Comparison of ENCODE assay signal across 13 cellular contexts in genomic region chr7:151644554-151644953, GRCh38.
DNase-seq lines count a peak whose midpoint lies in the region; ATAC-seq and TF ChIP-seq lines count a peak whose summit lies in the region.
"Had no signal": no experiment of that assay in that cellular context is flagged by ENCODE, and none has a peak within 500 bp of the region (broad histone marks: within the 10 kb centered on the region; RNA-seq: fewer than 3 reads in every experiment).

No MANE protein-coding gene starts in this region.

- H3K27ac Mint-ChIP-seq in activated naive CD8-positive, alpha-beta T cell treated with anti-CD3 and anti-CD28 coated beads, Interleukin-2, amount 50 U/mL, for 24 hours: no peak overlapping the region
- H3K27ac Mint-ChIP-seq in activated naive CD8-positive, alpha-beta T cell treated with anti-CD3 and anti-CD28 coated beads for 36 hours: no peak overlapping the region
- no peak overlapping the region for H3K27ac Mint-ChIP-seq in activated T-helper 17 cell treated with anti-CD3 and anti-CD28 coated beads, Interleukin-2, amount 50 U/mL, for 72 hours
- no peak overlapping the region for H3K27ac Mint-ChIP-seq in stimulated activated effector memory CD8-positive, alpha-beta T cell treated with anti-CD3 and anti-CD28 coated beads, Interleukin-12 subunit alpha, Interleukin-12 subunit beta, amount 100 ng/mL, for 72 hours
- H3K27ac Mint-ChIP-seq: B cell had no signal

- TF ChIP-seq CTCF in epithelial cell of esophagus (IDR thresholded peaks at IDR 0.05; ENCODE audit: insufficient read depth, low read depth, low read length, missing control alignments): no peak

- DNase-seq in activated naive CD8-positive, alpha-beta T cell treated with anti-CD3 and anti-CD28 coated beads, Interleukin-2, amount 50 U/mL, for 24 hours: no peak
- no peak for DNase-seq in activated naive CD8-positive, alpha-beta T cell treated with anti-CD3 and anti-CD28 coated beads for 36 hours
- DNase-seq in epithelial cell of esophagus (ENCODE audit: low read depth): peak; percentile 72
- DNase-seq in stimulated activated effector memory CD8-positive, alpha-beta T cell treated with anti-CD3 and anti-CD28 coated beads, Interleukin-12 subunit alpha, Interleukin-12 subunit beta, amount 100 ng/mL, for 72 hours (ENCODE audit: low spot score in 2 of 2): no peak
- no peak for DNase-seq in NCI-H1417 treated with DMSO at 0.1 percent for 48 hours (lab: John Stamatoyannopoulos, UW)
- DNase-seq: CD8-positive, alpha-beta memory T cell; COR-L47; GM23248 had no signal

- no peaks in the 10 kb centered on the region for H3K27me3 Mint-ChIP-seq in activated naive CD8-positive, alpha-beta T cell treated with anti-CD3 and anti-CD28 coated beads, Interleukin-2, amount 50 U/mL, for 24 hours
- H3K27me3 Mint-ChIP-seq in activated naive CD8-positive, alpha-beta T cell treated with anti-CD3 and anti-CD28 coated beads for 36 hours: no peaks in the 10 kb centered on the region
- no peaks in the 10 kb centered on the region for H3K27me3 Mint-ChIP-seq in activated T-helper 17 cell treated with anti-CD3 and anti-CD28 coated beads, Interleukin-2, amount 50 U/mL, for 72 hours
- H3K27me3 Mint-ChIP-seq: B cell had no signal

- H3K4me1 Mint-ChIP-seq in activated naive CD8-positive, alpha-beta T cell treated with anti-CD3 and anti-CD28 coated beads, Interleukin-2, amount 50 U/mL, for 24 hours: peaks cover 4% of the 10 kb centered on the region
- peaks cover 6% of the 10 kb centered on the region for H3K4me1 Mint-ChIP-seq in activated naive CD8-positive, alpha-beta T cell treated with anti-CD3 and anti-CD28 coated beads for 36 hours
- peaks cover 5% of the 10 kb centered on the region for H3K4me1 Mint-ChIP-seq in activated T-helper 17 cell treated with anti-CD3 and anti-CD28 coated beads, Interleukin-2, amount 50 U/mL, for 72 hours
- H3K4me1 Mint-ChIP-seq in stimulated activated effector memory CD8-positive, alpha-beta T cell treated with anti-CD3 and anti-CD28 coated beads, Interleukin-12 subunit alpha, Interleukin-12 subunit beta, amount 100 ng/mL, for 72 hours: no peaks in the 10 kb centered on the region
- H3K4me1 Mint-ChIP-seq: B cell; CD8-positive, alpha-beta memory T cell had no signal

- no peaks in the 10 kb centered on the region for H3K9me3 Mint-ChIP-seq in activated naive CD8-positive, alpha-beta T cell treated with anti-CD3 and anti-CD28 coated beads, Interleukin-2, amount 50 U/mL, for 24 hours
- no peaks in the 10 kb centered on the region for H3K9me3 Mint-ChIP-seq in activated naive CD8-positive, alpha-beta T cell treated with anti-CD3 and anti-CD28 coated beads for 36 hours
- no peaks in the 10 kb centered on the region for H3K9me3 Mint-ChIP-seq in activated T-helper 17 cell treated with anti-CD3 and anti-CD28 coated beads, Interleukin-2, amount 50 U/mL, for 72 hours
- no peaks in the 10 kb centered on the region for H3K9me3 Mint-ChIP-seq in stimulated activated effector memory CD8-positive, alpha-beta T cell treated with anti-CD3 and anti-CD28 coated beads, Interleukin-12 subunit alpha, Interleukin-12 subunit beta, amount 100 ng/mL, for 72 hours

- no peak overlapping the region for H3K4me3 ChIP-seq in epithelial cell of esophagus (ENCODE audit: low read length)
- H3K4me3 ChIP-seq: BLaER1 treated with 17β-estradiol and CSF1 and Interleukin-3, amounts not matched to agents 10 nM and 100 nM; GM23248; HAP-1 had no signal

- ATAC-seq in activated naive CD8-positive, alpha-beta T cell treated with anti-CD3 and anti-CD28 coated beads, Interleukin-2, amount 50 U/mL, for 24 hours: peak; percentile 36
- peak; percentile 94 for ATAC-seq in activated T-helper 17 cell treated with anti-CD3 and anti-CD28 coated beads, Interleukin-2, amount 50 U/mL, for 72 hours (replicated peaks)
- peak; percentile 68 for ATAC-seq in stimulated activated effector memory CD8-positive, alpha-beta T cell treated with anti-CD3 and anti-CD28 coated beads, Interleukin-12 subunit alpha, Interleukin-12 subunit beta, amount 100 ng/mL, for 72 hours
- no peak for ATAC-seq in GM21526 (IDR thresholded peaks at IDR 0.05; ENCODE audit: low FRiP score, unreplicated experiment)

- H3K4me3 Mint-ChIP-seq in activated naive CD8-positive, alpha-beta T cell treated with anti-CD3 and anti-CD28 coated beads, Interleukin-2, amount 50 U/mL, for 24 hours: no peak overlapping the region
- H3K4me3 Mint-ChIP-seq in activated naive CD8-positive, alpha-beta T cell treated with anti-CD3 and anti-CD28 coated beads for 36 hours: no peak overlapping the region
- H3K4me3 Mint-ChIP-seq in activated T-helper 17 cell treated with anti-CD3 and anti-CD28 coated beads, Interleukin-2, amount 50 U/mL, for 72 hours: no peak overlapping the region
- H3K4me3 Mint-ChIP-seq in stimulated activated effector memory CD8-positive, alpha-beta T cell treated with anti-CD3 and anti-CD28 coated beads, Interleukin-12 subunit alpha, Interleukin-12 subunit beta, amount 100 ng/mL, for 72 hours: no peak overlapping the region
- H3K4me3 Mint-ChIP-seq: B cell; CD8-positive, alpha-beta memory T cell had no signal

- H3K36me3 Mint-ChIP-seq in activated naive CD8-positive, alpha-beta T cell treated with anti-CD3 and anti-CD28 coated beads, Interleukin-2, amount 50 U/mL, for 24 hours (ENCODE audit: low read depth): peaks cover 2% of the 10 kb centered on the region
- H3K36me3 Mint-ChIP-seq in activated naive CD8-positive, alpha-beta T cell treated with anti-CD3 and anti-CD28 coated beads for 36 hours: peaks cover 4% of the 10 kb centered on the region
- H3K36me3 Mint-ChIP-seq in activated T-helper 17 cell treated with anti-CD3 and anti-CD28 coated beads, Interleukin-2, amount 50 U/mL, for 72 hours (ENCODE audit: low read depth): no peaks in the 10 kb centered on the region
- no peaks in the 10 kb centered on the region for H3K36me3 Mint-ChIP-seq in stimulated activated effector memory CD8-positive, alpha-beta T cell treated with anti-CD3 and anti-CD28 coated beads, Interleukin-12 subunit alpha, Interleukin-12 subunit beta, amount 100 ng/mL, for 72 hours
